Comparison of ENCODE assay signal across 1 cellular context in genomic region chr6:143561105-143561704, GRCh38.
TF ChIP-seq lines count a peak whose summit lies in the region.

No MANE protein-coding gene starts in this region.

TF ChIP-seq in K562, 482 proteins besides CTCF, POLR2A, EP300 and RAD21:
- TF ChIP-seq USF2 (CRISPR knock-in tag; IDR thresholded peaks at IDR 0.05) = 0 out of 2 replicates have a peak, but pooled peaks have one; percentile 5
- TF ChIP-seq ZNF699 (CRISPR knock-in tag; IDR thresholded peaks at IDR 0.05; ENCODE audit: insufficient replicate concordance) = no peak
- no peak for TF ChIP-seq ZNF764 (CRISPR knock-in tag; IDR thresholded peaks at IDR 0.05; ENCODE audit: low read depth)
- TF ChIP-seq ZNF75A (CRISPR knock-in tag; IDR thresholded peaks at IDR 0.05) = no peak
- TF ChIP-seq MBD2 (IDR thresholded peaks at IDR 0.05; ENCODE audit: borderline replicate concordance, low read depth) = no peak
- peak; percentile 26 for TF ChIP-seq USF1 (CRISPR knock-in tag; IDR thresholded peaks at IDR 0.05)
- TF ChIP-seq, protein P1, sequence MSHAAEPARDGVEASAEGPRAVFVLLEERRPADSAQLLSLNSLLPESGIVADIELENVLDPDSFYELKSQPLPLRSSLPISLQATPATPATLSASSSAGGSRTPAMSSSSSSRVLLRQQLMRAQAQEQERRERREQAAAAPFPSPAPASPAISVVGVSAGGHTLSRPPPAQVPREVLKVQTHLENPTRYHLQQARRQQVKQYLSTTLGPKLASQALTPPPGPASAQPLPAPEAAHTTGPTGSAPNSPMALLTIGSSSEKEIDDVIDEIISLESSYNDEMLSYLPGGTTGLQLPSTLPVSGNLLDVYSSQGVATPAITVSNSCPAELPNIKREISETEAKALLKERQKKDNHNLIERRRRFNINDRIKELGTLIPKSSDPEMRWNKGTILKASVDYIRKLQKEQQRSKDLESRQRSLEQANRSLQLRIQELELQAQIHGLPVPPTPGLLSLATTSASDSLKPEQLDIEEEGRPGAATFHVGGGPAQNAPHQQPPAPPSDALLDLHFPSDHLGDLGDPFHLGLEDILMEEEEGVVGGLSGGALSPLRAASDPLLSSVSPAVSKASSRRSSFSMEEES (CRISPR knock-in tag; IDR thresholded peaks at IDR 0.05) = 0 out of 2 replicates have a peak, but pooled peaks have one; percentile 3
- TF ChIP-seq OTX1 (CRISPR knock-in tag; IDR thresholded peaks at IDR 0.05) = no peak
- no peak for TF ChIP-seq BCL6 (CRISPR knock-in tag; IDR thresholded peaks at IDR 0.05)
- TF ChIP-seq, protein P2, sequence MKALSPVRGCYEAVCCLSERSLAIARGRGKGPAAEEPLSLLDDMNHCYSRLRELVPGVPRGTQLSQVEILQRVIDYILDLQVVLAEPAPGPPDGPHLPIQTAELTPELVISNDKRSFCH (CRISPR knock-in tag; IDR thresholded peaks at IDR 0.05) = no peak
- TF ChIP-seq, protein P2 (tag; IDR thresholded peaks at IDR 0.05) = no peak
- TF ChIP-seq, protein P3, sequence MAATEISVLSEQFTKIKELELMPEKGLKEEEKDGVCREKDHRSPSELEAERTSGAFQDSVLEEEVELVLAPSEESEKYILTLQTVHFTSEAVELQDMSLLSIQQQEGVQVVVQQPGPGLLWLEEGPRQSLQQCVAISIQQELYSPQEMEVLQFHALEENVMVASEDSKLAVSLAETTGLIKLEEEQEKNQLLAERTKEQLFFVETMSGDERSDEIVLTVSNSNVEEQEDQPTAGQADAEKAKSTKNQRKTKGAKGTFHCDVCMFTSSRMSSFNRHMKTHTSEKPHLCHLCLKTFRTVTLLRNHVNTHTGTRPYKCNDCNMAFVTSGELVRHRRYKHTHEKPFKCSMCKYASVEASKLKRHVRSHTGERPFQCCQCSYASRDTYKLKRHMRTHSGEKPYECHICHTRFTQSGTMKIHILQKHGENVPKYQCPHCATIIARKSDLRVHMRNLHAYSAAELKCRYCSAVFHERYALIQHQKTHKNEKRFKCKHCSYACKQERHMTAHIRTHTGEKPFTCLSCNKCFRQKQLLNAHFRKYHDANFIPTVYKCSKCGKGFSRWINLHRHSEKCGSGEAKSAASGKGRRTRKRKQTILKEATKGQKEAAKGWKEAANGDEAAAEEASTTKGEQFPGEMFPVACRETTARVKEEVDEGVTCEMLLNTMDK (IDR thresholded peaks at IDR 0.05; ENCODE audit: borderline replicate concordance, insufficient read depth, low read depth, low read length, poor library complexity, severe bottlenecking) = no peak
- TF ChIP-seq KLF13 (tag; IDR thresholded peaks at IDR 0.05; ENCODE audit: borderline replicate concordance, low read depth) = no peak
- TF ChIP-seq RAD51 (IDR thresholded peaks at IDR 0.05; ENCODE audit: borderline replicate concordance, low read depth) = peak; percentile 15; the same call in 1 of the 2 replicates
- no peak for TF ChIP-seq ZBTB1 (CRISPR knock-in tag; IDR thresholded peaks at IDR 0.05; ENCODE audit: borderline replicate concordance, low read depth)
- no peak for TF ChIP-seq BRCA1 (IDR thresholded peaks at IDR 0.05)
- TF ChIP-seq BRCA1 (CRISPR knock-in tag; IDR thresholded peaks at IDR 0.05) = no peak
- TF ChIP-seq NR2C1 (IDR thresholded peaks at IDR 0.05) = no peak
- no peak for TF ChIP-seq NR2C1 (tag; IDR thresholded peaks at IDR 0.05)
- no peak for TF ChIP-seq ETV6 (IDR thresholded peaks at IDR 0.05; ENCODE audit: borderline replicate concordance in 1 of 2, low read depth in 2 of 2, low read length in 1 of 2)
- TF ChIP-seq ETV6 (CRISPR knock-in tag; IDR thresholded peaks at IDR 0.05; ENCODE audit: borderline replicate concordance) = no peak
- TF ChIP-seq BDP1 (IDR thresholded peaks at IDR 0.05; ENCODE audit: insufficient read depth, insufficient read length) = no peak
TF ChIP-seq in K562: peak in this region for 4.
